ENCODE assay signal across 1 cellular context in the genomic region with DNA sequence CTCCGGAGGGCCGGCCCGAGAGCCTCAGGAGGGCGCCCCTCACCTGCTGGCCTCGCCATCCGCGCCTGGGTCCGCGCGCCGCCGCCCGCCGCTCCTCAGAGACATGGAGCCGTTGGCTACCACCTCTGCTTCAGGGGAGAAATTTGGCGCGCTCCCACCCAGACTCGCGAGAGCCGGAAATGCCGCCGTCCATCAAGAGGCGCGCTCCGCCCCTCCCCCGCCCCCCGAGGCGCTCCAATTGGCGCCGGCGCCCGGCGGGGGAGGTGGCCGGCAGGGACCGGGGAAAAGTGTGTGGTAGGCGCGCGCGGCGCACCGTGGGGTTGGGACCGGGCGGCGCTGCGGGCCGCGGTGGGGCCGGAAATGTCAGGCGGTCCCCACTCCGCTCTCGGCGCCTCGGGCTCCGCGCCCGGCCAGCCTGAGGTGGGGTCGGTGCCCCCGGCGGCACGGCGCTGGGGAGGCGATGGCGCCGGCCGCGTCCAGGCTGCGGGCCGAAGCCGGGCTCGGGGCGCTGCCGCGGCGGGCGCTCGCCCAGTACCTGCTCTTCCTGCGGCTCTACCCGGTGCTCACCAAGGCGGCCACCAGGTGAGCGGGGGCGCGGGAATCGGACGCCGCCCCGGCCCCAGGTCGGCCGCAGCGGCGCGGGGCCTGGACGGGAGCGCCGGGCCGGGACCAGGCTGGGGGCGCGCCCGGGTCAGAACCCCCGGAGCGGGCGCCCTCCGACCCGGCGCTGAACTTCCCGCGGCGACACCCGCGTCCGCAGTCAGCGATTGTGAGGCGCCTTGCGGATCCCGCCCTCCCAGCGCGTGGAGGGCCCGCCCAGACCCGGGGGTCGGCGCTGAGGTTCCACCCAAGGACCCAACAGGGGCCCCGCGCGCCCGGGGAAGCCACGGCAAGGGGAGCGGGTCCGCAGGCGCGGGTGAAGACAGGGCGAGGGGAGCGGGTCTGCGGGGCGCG.
TF ChIP-seq lines count a peak whose summit lies in the region.

A gene with protein sequence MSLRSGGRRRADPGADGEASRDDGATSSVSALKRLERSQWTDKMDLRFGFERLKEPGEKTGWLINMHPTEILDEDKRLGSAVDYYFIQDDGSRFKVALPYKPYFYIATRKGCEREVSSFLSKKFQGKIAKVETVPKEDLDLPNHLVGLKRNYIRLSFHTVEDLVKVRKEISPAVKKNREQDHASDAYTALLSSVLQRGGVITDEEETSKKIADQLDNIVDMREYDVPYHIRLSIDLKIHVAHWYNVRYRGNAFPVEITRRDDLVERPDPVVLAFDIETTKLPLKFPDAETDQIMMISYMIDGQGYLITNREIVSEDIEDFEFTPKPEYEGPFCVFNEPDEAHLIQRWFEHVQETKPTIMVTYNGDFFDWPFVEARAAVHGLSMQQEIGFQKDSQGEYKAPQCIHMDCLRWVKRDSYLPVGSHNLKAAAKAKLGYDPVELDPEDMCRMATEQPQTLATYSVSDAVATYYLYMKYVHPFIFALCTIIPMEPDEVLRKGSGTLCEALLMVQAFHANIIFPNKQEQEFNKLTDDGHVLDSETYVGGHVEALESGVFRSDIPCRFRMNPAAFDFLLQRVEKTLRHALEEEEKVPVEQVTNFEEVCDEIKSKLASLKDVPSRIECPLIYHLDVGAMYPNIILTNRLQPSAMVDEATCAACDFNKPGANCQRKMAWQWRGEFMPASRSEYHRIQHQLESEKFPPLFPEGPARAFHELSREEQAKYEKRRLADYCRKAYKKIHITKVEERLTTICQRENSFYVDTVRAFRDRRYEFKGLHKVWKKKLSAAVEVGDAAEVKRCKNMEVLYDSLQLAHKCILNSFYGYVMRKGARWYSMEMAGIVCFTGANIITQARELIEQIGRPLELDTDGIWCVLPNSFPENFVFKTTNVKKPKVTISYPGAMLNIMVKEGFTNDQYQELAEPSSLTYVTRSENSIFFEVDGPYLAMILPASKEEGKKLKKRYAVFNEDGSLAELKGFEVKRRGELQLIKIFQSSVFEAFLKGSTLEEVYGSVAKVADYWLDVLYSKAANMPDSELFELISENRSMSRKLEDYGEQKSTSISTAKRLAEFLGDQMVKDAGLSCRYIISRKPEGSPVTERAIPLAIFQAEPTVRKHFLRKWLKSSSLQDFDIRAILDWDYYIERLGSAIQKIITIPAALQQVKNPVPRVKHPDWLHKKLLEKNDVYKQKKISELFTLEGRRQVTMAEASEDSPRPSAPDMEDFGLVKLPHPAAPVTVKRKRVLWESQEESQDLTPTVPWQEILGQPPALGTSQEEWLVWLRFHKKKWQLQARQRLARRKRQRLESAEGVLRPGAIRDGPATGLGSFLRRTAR (N-terminal part only) (minus strand): TSS at position 132 of the 954 bp plus-strand sequence. CDS start 27 bp downstream, at position 105.
A gene (plus strand): TSS at position 377 of the 954 bp plus-strand sequence. CDS start 84 bp downstream, at position 461.

TF ChIP-seq in K562, 482 proteins besides CTCF, POLR2A, EP300 and RAD21 (continued from another document and continues in another):
- TF ChIP-seq, protein P1, sequence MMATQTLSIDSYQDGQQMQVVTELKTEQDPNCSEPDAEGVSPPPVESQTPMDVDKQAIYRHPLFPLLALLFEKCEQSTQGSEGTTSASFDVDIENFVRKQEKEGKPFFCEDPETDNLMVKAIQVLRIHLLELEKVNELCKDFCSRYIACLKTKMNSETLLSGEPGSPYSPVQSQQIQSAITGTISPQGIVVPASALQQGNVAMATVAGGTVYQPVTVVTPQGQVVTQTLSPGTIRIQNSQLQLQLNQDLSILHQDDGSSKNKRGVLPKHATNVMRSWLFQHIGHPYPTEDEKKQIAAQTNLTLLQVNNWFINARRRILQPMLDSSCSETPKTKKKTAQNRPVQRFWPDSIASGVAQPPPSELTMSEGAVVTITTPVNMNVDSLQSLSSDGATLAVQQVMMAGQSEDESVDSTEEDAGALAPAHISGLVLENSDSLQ (IDR thresholded peaks at IDR 0.05): peak; percentile 96
- TF ChIP-seq, protein P2, sequence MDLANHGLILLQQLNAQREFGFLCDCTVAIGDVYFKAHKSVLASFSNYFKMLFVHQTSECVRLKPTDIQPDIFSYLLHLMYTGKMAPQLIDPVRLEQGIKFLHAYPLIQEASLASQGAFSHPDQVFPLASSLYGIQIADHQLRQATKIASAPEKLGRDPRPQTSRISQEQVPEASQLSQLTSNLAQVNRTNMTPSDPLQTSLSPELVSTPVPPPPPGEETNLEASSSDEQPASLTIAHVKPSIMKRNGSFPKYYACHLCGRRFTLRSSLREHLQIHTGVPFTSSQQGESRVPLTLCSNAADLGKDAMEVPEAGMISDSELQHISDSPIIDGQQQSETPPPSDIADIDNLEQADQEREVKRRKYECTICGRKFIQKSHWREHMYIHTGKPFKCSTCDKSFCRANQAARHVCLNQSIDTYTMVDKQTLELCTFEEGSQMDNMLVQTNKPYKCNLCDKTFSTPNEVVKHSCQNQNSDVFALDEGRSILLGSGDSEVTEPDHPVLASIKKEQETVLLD (IDR thresholded peaks at IDR 0.05): no peak
- TF ChIP-seq HOXB6 (CRISPR knock-in tag; IDR thresholded peaks at IDR 0.05; ENCODE audit: borderline replicate concordance): no peak
- TF ChIP-seq, protein P3, sequence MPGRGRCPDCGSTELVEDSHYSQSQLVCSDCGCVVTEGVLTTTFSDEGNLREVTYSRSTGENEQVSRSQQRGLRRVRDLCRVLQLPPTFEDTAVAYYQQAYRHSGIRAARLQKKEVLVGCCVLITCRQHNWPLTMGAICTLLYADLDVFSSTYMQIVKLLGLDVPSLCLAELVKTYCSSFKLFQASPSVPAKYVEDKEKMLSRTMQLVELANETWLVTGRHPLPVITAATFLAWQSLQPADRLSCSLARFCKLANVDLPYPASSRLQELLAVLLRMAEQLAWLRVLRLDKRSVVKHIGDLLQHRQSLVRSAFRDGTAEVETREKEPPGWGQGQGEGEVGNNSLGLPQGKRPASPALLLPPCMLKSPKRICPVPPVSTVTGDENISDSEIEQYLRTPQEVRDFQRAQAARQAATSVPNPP (IDR thresholded peaks at IDR 0.05; ENCODE audit: borderline replicate concordance, insufficient read depth, insufficient read length): no peak
- TF ChIP-seq ELF2 (CRISPR knock-in tag; IDR thresholded peaks at IDR 0.05): no peak
- no peak for TF ChIP-seq KLF16 (IDR thresholded peaks at IDR 0.05)
- no peak for TF ChIP-seq CEBPG (CRISPR knock-in tag; IDR thresholded peaks at IDR 0.05)
- no peak for TF ChIP-seq CEBPG (tag; conservative IDR thresholded peaks at IDR 0.05 in 1 of 2, IDR thresholded peaks at IDR 0.05 in 1 of 2)
- no peak for TF ChIP-seq PPARD (CRISPR knock-in tag; IDR thresholded peaks at IDR 0.05)
- 0 out of 4 replicates have a peak, but pooled peaks of 1 of the 2 experiments have one; percentile 71 for TF ChIP-seq TEAD1 (CRISPR knock-in tag; IDR thresholded peaks at IDR 0.05)
- peak; percentile 56 for TF ChIP-seq KDM5B (IDR thresholded peaks at IDR 0.05; ENCODE audit: insufficient replicate concordance, low read depth, low read length)
- TF ChIP-seq NCOA1 (IDR thresholded peaks at IDR 0.05; ENCODE audit: low read depth): no peak
- no peak for TF ChIP-seq DMBX1 (CRISPR knock-in tag; IDR thresholded peaks at IDR 0.05; ENCODE audit: borderline replicate concordance)
- TF ChIP-seq, protein P4, sequence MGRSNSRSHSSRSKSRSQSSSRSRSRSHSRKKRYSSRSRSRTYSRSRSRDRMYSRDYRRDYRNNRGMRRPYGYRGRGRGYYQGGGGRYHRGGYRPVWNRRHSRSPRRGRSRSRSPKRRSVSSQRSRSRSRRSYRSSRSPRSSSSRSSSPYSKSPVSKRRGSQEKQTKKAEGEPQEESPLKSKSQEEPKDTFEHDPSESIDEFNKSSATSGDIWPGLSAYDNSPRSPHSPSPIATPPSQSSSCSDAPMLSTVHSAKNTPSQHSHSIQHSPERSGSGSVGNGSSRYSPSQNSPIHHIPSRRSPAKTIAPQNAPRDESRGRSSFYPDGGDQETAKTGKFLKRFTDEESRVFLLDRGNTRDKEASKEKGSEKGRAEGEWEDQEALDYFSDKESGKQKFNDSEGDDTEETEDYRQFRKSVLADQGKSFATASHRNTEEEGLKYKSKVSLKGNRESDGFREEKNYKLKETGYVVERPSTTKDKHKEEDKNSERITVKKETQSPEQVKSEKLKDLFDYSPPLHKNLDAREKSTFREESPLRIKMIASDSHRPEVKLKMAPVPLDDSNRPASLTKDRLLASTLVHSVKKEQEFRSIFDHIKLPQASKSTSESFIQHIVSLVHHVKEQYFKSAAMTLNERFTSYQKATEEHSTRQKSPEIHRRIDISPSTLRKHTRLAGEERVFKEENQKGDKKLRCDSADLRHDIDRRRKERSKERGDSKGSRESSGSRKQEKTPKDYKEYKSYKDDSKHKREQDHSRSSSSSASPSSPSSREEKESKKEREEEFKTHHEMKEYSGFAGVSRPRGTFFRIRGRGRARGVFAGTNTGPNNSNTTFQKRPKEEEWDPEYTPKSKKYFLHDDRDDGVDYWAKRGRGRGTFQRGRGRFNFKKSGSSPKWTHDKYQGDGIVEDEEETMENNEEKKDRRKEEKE (IDR thresholded peaks at IDR 0.05; ENCODE audit: borderline replicate concordance in 1 of 2, control insufficient read depth in 1 of 2, low read depth in 2 of 2, low read length in 1 of 2): no peak
- TF ChIP-seq CREBBP (IDR thresholded peaks at IDR 0.05; ENCODE audit: low read depth, low read length): no peak
- TF ChIP-seq ESRRB (CRISPR knock-in tag; IDR thresholded peaks at IDR 0.05; ENCODE audit: borderline replicate concordance): no peak
- no peak for TF ChIP-seq NR1H2 (CRISPR knock-in tag; IDR thresholded peaks at IDR 0.05)
- no peak for TF ChIP-seq MAFG (tag; conservative IDR thresholded peaks at IDR 0.05)
- TF ChIP-seq ZNF23 (CRISPR knock-in tag; IDR thresholded peaks at IDR 0.05): no peak
- no peak for TF ChIP-seq CBFA2T3 (IDR thresholded peaks at IDR 0.05)
- TF ChIP-seq, protein P5, sequence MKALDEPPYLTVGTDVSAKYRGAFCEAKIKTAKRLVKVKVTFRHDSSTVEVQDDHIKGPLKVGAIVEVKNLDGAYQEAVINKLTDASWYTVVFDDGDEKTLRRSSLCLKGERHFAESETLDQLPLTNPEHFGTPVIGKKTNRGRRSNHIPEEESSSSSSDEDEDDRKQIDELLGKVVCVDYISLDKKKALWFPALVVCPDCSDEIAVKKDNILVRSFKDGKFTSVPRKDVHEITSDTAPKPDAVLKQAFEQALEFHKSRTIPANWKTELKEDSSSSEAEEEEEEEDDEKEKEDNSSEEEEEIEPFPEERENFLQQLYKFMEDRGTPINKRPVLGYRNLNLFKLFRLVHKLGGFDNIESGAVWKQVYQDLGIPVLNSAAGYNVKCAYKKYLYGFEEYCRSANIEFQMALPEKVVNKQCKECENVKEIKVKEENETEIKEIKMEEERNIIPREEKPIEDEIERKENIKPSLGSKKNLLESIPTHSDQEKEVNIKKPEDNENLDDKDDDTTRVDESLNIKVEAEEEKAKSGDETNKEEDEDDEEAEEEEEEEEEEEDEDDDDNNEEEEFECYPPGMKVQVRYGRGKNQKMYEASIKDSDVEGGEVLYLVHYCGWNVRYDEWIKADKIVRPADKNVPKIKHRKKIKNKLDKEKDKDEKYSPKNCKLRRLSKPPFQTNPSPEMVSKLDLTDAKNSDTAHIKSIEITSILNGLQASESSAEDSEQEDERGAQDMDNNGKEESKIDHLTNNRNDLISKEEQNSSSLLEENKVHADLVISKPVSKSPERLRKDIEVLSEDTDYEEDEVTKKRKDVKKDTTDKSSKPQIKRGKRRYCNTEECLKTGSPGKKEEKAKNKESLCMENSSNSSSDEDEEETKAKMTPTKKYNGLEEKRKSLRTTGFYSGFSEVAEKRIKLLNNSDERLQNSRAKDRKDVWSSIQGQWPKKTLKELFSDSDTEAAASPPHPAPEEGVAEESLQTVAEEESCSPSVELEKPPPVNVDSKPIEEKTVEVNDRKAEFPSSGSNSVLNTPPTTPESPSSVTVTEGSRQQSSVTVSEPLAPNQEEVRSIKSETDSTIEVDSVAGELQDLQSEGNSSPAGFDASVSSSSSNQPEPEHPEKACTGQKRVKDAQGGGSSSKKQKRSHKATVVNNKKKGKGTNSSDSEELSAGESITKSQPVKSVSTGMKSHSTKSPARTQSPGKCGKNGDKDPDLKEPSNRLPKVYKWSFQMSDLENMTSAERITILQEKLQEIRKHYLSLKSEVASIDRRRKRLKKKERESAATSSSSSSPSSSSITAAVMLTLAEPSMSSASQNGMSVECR (CRISPR knock-in tag; IDR thresholded peaks at IDR 0.05): peak; percentile 68
- TF ChIP-seq PRMT5 (CRISPR knock-in tag; IDR thresholded peaks at IDR 0.05): no peak
- peak; percentile 76 for TF ChIP-seq MEIS2 (IDR thresholded peaks at IDR 0.05; ENCODE audit: partially characterized antibody)
- no peak for TF ChIP-seq CEBPB (tag; IDR thresholded peaks at IDR 0.05)
- TF ChIP-seq FOSL1 (tag; conservative IDR thresholded peaks at IDR 0.05): no peak; the same call in 1 of the 2 replicates
- no peak for TF ChIP-seq WHSC1 (IDR thresholded peaks at IDR 0.05; ENCODE audit: low read length)
- TF ChIP-seq SNIP1 (IDR thresholded peaks at IDR 0.05; ENCODE audit: low read depth): no peak
- TF ChIP-seq ZNF764 (CRISPR knock-in tag; IDR thresholded peaks at IDR 0.05; ENCODE audit: low read depth): no peak
- TF ChIP-seq, protein P6, sequence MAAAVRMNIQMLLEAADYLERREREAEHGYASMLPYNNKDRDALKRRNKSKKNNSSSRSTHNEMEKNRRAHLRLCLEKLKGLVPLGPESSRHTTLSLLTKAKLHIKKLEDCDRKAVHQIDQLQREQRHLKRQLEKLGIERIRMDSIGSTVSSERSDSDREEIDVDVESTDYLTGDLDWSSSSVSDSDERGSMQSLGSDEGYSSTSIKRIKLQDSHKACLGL (CRISPR knock-in tag; IDR thresholded peaks at IDR 0.05; ENCODE audit: borderline replicate concordance, poor library complexity, severe bottlenecking): no peak
- no peak for TF ChIP-seq OTX1 (CRISPR knock-in tag; IDR thresholded peaks at IDR 0.05)
- no peak for TF ChIP-seq NFRKB (IDR thresholded peaks at IDR 0.05; ENCODE audit: low read depth)
- no peak for TF ChIP-seq XRCC4 (IDR thresholded peaks at IDR 0.05; ENCODE audit: extremely low read depth, insufficient read depth, insufficient read length)
- no peak for TF ChIP-seq ASH1L (IDR thresholded peaks at IDR 0.05; ENCODE audit: borderline replicate concordance, low read depth, partially characterized antibody)
- TF ChIP-seq, protein P7, sequence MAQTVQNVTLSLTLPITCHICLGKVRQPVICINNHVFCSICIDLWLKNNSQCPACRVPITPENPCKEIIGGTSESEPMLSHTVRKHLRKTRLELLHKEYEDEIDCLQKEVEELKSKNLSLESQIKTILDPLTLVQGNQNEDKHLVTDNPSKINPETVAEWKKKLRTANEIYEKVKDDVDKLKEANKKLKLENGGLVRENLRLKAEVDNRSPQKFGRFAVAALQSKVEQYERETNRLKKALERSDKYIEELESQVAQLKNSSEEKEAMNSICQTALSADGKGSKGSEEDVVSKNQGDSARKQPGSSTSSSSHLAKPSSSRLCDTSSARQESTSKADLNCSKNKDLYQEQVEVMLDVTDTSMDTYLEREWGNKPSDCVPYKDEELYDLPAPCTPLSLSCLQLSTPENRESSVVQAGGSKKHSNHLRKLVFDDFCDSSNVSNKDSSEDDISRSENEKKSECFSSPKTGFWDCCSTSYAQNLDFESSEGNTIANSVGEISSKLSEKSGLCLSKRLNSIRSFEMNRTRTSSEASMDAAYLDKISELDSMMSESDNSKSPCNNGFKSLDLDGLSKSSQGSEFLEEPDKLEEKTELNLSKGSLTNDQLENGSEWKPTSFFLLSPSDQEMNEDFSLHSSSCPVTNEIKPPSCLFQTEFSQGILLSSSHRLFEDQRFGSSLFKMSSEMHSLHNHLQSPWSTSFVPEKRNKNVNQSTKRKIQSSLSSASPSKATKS (CRISPR knock-in tag; IDR thresholded peaks at IDR 0.05): no peak
- TF ChIP-seq ARID2 (IDR thresholded peaks at IDR 0.05): no peak
- no peak for TF ChIP-seq STAG1 (CRISPR knock-in tag; IDR thresholded peaks at IDR 0.05; ENCODE audit: borderline replicate concordance)
- TF ChIP-seq NR2C2 (CRISPR knock-in tag; IDR thresholded peaks at IDR 0.05): 0 out of 2 replicates have a peak, but pooled peaks have one; percentile 41
- peak; percentile 84 for TF ChIP-seq NR2C2 (tag; IDR thresholded peaks at IDR 0.05)
- no peak for TF ChIP-seq ZBTB8A (IDR thresholded peaks at IDR 0.05; ENCODE audit: partially characterized antibody)
- TF ChIP-seq TAF1 (IDR thresholded peaks at IDR 0.05; ENCODE audit: control insufficient read depth, extremely low read depth, insufficient read depth, low read length, severe bottlenecking): peak; percentile 87
